Comparison of ENCODE assay signal across 9 cellular contexts in the genomic region with DNA sequence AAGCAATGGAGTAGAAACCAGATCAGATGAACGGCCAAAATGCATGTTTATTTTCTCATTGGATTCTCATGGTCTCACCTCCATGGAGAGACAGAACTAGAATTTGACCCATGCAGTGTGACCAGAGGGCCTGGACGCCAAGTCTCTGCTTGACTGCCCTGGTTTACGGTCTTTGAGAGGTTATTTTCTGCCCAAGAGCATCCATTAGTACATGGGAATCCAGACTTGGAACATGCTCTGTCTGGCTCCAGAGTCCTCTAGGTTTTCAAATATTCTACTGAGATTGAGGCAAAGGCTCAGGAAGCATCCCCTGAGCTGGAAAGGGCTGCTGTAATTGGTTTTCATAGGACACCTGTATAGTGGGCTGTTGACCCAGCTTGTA. TPM values are rescaled to one million over a fixed set of nuclear protein-coding genes. Genes with fewer than 3 reads are reported as not detected.
A peak's percentile ranks its signal among the peaks of the same experiment; 100 is the strongest.
DNase-seq lines count a peak whose midpoint lies in the region; ATAC-seq, FAIRE-seq and TF ChIP-seq lines count a peak whose summit lies in the region.
"Had no signal": no experiment of that assay in that cellular context is flagged by ENCODE, and none has a peak within 500 bp of the region (broad histone marks: within the 10 kb centered on the region; RNA-seq: fewer than 3 reads in every experiment).

No MANE protein-coding gene starts in this region.

- H3K27ac Mint-ChIP-seq in endothelial cell (ENCODE audit: unreplicated experiment), result no peak overlapping the region

- peak overlapping the region; percentile 76 for H3K4me3 Mint-ChIP-seq in activated T-cell treated with anti-CD3 and anti-CD28 coated beads, Interleukin-2, amount 50 U/mL, for 4 hours
- H3K4me3 Mint-ChIP-seq in endothelial cell (ENCODE audit: unreplicated experiment), result no peak overlapping the region

- H3K79me2 ChIP-seq in keratinocyte (ENCODE audit: control insufficient read depth, insufficient read depth, low read length), result no peaks in the 10 kb centered on the region

- TF ChIP-seq CTCF in keratinocyte (optimal IDR thresholded peaks at IDR 0.05 in 1 of 3, IDR thresholded peaks at IDR 0.05 in 1 of 3, conservative IDR thresholded peaks at IDR 0.05 in 1 of 3; ENCODE audit: extremely low read depth in 1 of 3, insufficient read depth in 2 of 3, low read length in 3 of 3) (no peak), transverse colon (IDR thresholded peaks at IDR 0.05) (no peak), endothelial cell (IDR thresholded peaks at IDR 0.05; ENCODE audit: unreplicated experiment) (no peak)

- H3K4me1 Mint-ChIP-seq in activated T-cell treated with anti-CD3 and anti-CD28 coated beads, Interleukin-2, amount 50 U/mL, for 4 hours (ENCODE audit: low read depth), result peaks cover 11% of the 10 kb centered on the region
- no peaks in the 10 kb centered on the region for H3K4me1 Mint-ChIP-seq in endothelial cell (ENCODE audit: unreplicated experiment)

- peak overlapping the region; percentile 34 for H3K9ac ChIP-seq in keratinocyte (ENCODE audit: control insufficient read depth, extremely low read depth, insufficient read depth, low read length)

- no peaks in the 10 kb centered on the region for H4K20me1 ChIP-seq in keratinocyte (ENCODE audit: control insufficient read depth, extremely low read depth, insufficient read depth, low read length)

- WGBS in transverse colon (ENCODE audit: low coverage in 1 of 2), 2 donors, result 64 to 81% methylated on average over 2 to 3 of the region's 3 CpGs

- in situ Hi-C loops in transverse colon (cut with MboI; ENCODE audit: low pct_ligation_motif_present in 1 of 4, low pct_unique_long_range_greater_than_20kb in 1 of 4, low sequenced_read_pairs in 3 of 4), result no loop called here
- in situ Hi-C loops in ACHN (cut with HindIII; ENCODE audit: low pct_ligation_motif_present, low pct_unique_long_range_greater_than_20kb, low sequenced_read_pairs), result no loop called here

- no peak overlapping the region for H3K27ac ChIP-seq in SJSA1
- no peak overlapping the region for H3K27ac ChIP-seq in keratinocyte (ENCODE audit: control insufficient read depth, insufficient read depth, low read length)
- H3K27ac ChIP-seq in transverse colon, result peak overlapping the region in 3 of 4 donors; percentile 30 to 52 (median 32)
- H3K27ac ChIP-seq: WERI-Rb-1 had no signal

- peak overlapping the region; percentile 72 for H3K4me2 ChIP-seq in keratinocyte (ENCODE audit: control insufficient read depth, extremely low read depth, insufficient read depth, low read depth, low read length)

- TF ChIP-seq EP300 in transverse colon (IDR thresholded peaks at IDR 0.05; ENCODE audit: low read depth), result no peak

- H3K9me1 ChIP-seq in keratinocyte (ENCODE audit: control insufficient read depth, extremely low read depth, insufficient read depth, low read length), result no peaks in the 10 kb centered on the region

- H3K27me3 Mint-ChIP-seq in activated T-cell treated with anti-CD3 and anti-CD28 coated beads, Interleukin-2, amount 50 U/mL, for 4 hours (ENCODE audit: low read depth), result peaks cover under 1% of the 10 kb centered on the region
- H3K27me3 Mint-ChIP-seq in endothelial cell (ENCODE audit: unreplicated experiment), result peaks cover 2% of the 10 kb centered on the region

- no peaks in the 10 kb centered on the region for H3K36me3 Mint-ChIP-seq in activated T-cell treated with anti-CD3 and anti-CD28 coated beads, Interleukin-2, amount 50 U/mL, for 4 hours (ENCODE audit: insufficient read depth)
- H3K36me3 Mint-ChIP-seq in endothelial cell (ENCODE audit: low read depth, unreplicated experiment), result peaks cover 3% of the 10 kb centered on the region

- no peak for ATAC-seq in activated T-cell treated with anti-CD3 and anti-CD28 coated beads, Interleukin-2, amount 50 U/mL, for 4 hours

- H3K36me3 ChIP-seq in SJSA1, result no peaks in the 10 kb centered on the region
- H3K36me3 ChIP-seq in keratinocyte (ENCODE audit: control insufficient read depth in 2 of 2, extremely low read depth in 1 of 2, insufficient read depth in 2 of 2, low read length in 2 of 2), result no peaks in the 10 kb centered on the region
- H3K36me3 ChIP-seq in transverse colon, result no peaks in the 10 kb centered on the region
- H3K36me3 ChIP-seq: WERI-Rb-1 had no signal

- intact Hi-C loops in transverse colon (cut with DNase I; ENCODE audit: low total_unique reads), result no loop called here

- H3K4me1 ChIP-seq in SJSA1 (replicated peaks), result peaks cover 7% of the 10 kb centered on the region
- peaks cover 9% of the 10 kb centered on the region for H3K4me1 ChIP-seq in keratinocyte (ENCODE audit: control insufficient read depth, extremely low read depth, insufficient read depth, low read length)
- H3K4me1 ChIP-seq in transverse colon, result peaks cover 0 to 15% (median 9%) of the 10 kb centered on the region in 4 donors

- FAIRE-seq in keratinocyte (lab: Jason Lieb, UNC), result no peak

- DNase-seq in activated T-cell treated with anti-CD3 and anti-CD28 coated beads, Interleukin-2, amount 50 U/mL, for 4 hours, result no peak
- no peak for DNase-seq in activated T-cell treated with anti-CD3 and anti-CD28 coated beads for 4 hours
- DNase-seq in SJSA1 (ENCODE audit: low read depth in 1 of 2, low spot score in 2 of 2), result no peak
- DNase-seq in keratinocyte (ENCODE audit: low read depth, low spot score), result no peak
- DNase-seq in transverse colon, result no peak
- DNase-seq in endothelial cell (ENCODE audit: low spot score), result no peak
- DNase-seq in ACHN, result no peak
- DNase-seq in NCI-H345 treated with DMSO at 0.1 percent for 48 hours (lab: John Stamatoyannopoulos, UW; ENCODE audit: unreplicated experiment), result no peak
- DNase-seq: WERI-Rb-1 had no signal

- H3K9me3 Mint-ChIP-seq in activated T-cell treated with anti-CD3 and anti-CD28 coated beads, Interleukin-2, amount 50 U/mL, for 4 hours, result peaks cover 10% of the 10 kb centered on the region
- H3K9me3 Mint-ChIP-seq in endothelial cell (ENCODE audit: unreplicated experiment), result no peaks in the 10 kb centered on the region

- TF ChIP-seq POLR2A in transverse colon (IDR thresholded peaks at IDR 0.05), result no peak

- dilution Hi-C loops in keratinocyte (cut with MboI; ENCODE audit: extremely low pct_ligation_motif_present, low sequenced_read_pairs), result no loop called here

- no peaks in the 10 kb centered on the region for H3K9me3 ChIP-seq in SJSA1 (replicated peaks)
- no peaks in the 10 kb centered on the region for H3K9me3 ChIP-seq in keratinocyte (ENCODE audit: control insufficient read depth, low read depth, low read length)
- H3K9me3 ChIP-seq in transverse colon, result no peaks in the 10 kb centered on the region

- H3K4me3 ChIP-seq in SJSA1 (peak overlapping the region; percentile 26; the same call in 1 of the 2 replicates), keratinocyte (ENCODE audit: control insufficient read depth in 2 of 3, extremely low read depth in 1 of 3, insufficient read depth in 2 of 3, low read depth in 1 of 3, low read length in 3 of 3) (peak overlapping the region in 2 of 3 experiments; percentile 37 to 71), transverse colon (peak overlapping the region in 2 of 4 donors; percentile 24 to 40)

- H3K27me3 ChIP-seq in SJSA1 (replicated peaks), result no peaks in the 10 kb centered on the region
- H3K27me3 ChIP-seq in keratinocyte (ENCODE audit: control insufficient read depth, extremely low read depth, insufficient read depth, low read length), result no peaks in the 10 kb centered on the region
- H3K27me3 ChIP-seq in transverse colon, result no peaks in the 10 kb centered on the region

- H2AFZ ChIP-seq in keratinocyte (ENCODE audit: control insufficient read depth, low read length), result peak overlapping the region; percentile 90

RNA-seq across cellular contexts. Expression of a gene that starts 45.4 kb away (rescaled TPM):
- total RNA-seq in activated T-cell treated with anti-CD3 and anti-CD28 coated beads, Interleukin-2, amount 50 U/mL, for 4 hours, result 1 to 10 TPM; 1.3 to 2.2 (median 1.6) TPM
- 6.7 and 7.6 TPM in 2 replicates for total RNA-seq in SJSA1 (2014; rRNA removed; shearing (Covaris generic))
- polyA plus RNA-seq in keratinocyte, result 5.0 to 6.1 TPM (median 6.0 TPM) in 3 replicates
- 2.5 TPM for polyA plus RNA-seq in keratinocyte (2011; ENCODE audit: low read depth)
- 4.8 and 7.8 TPM in 2 replicates for polyA plus RNA-seq in keratinocyte (2011; cell fraction: cytosol; rRNA removed)
- 5.3 and 6.3 TPM in 2 replicates for polyA plus RNA-seq in keratinocyte (2011; cell fraction: nucleus; rRNA removed)
- 4.6 and 6.3 TPM in 2 replicates for polyA plus RNA-seq in keratinocyte (2012; ENCODE audit: low replicate concordance)
- 3.8 to 10.5 TPM (median 5.8 TPM) in 3 replicates for polyA minus RNA-seq in keratinocyte
- 3.5 TPM for polyA minus RNA-seq in keratinocyte (2011; cell fraction: cytosol; rRNA and poly(A)+ RNA removed)
- polyA minus RNA-seq in keratinocyte (2011; cell fraction: nucleus; rRNA and poly(A)+ RNA removed), result 4.5 and 7.1 TPM in 2 replicates
- 1 to 10 TPM; 4.8 to 9.0 (median 7.8) TPM for total RNA-seq in transverse colon
- total RNA-seq in endothelial cell (ENCODE audit: unreplicated experiment), result 23.2 TPM

Comparison
In these comparisons a context has a peak if more than half of its experiments do, and no peak if none do; other contexts are left out.
1. H3K27ac ChIP-seq: peak in transverse colon (3 of 4); none in SJSA1 (single experiment) and keratinocyte (single experiment).